ENCODE assay signal across 12 cellular contexts in the genomic region with DNA sequence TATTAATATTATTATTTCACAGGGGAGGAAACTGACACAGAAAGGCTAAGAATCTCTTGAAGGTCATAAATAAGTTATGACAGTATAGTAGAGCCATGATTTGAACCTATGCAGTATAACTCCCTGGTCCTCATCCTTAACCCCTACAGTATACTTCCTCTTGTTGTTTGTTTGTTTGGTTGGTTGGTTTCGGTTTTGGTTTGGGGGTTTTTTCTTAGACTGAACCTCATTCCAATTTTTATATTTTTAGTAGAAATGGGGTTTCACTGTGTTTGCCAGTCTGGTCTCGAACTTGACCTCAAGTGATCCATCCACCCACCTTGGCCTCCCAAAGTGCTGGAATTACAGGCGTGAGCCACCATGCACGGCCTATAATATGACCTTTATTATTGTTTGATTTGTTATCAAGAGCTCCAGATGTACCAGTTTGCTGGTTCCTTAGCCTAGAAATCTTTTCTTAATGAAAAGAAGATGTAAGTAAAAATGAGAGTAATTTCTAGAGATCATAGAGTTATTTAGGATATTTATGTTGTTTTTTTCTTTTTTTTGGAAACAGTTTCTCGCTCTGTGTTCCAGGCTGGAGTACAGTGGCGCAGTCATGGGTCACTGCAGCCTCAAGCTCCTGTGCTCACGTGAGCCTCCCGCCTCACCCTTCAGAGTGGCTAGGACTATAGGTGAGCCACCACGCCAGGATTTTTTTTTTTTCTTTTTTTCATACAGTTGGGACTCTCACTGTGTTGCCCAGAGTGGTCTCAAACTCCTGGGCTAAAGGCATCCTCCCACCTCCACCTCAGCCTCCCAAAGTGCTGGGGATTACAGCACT. TPM values are rescaled to one million over a fixed set of nuclear protein-coding genes. Genes with fewer than 3 reads are reported as not detected.
DNase-seq lines count a peak whose midpoint lies in the region; ATAC-seq and TF ChIP-seq lines count a peak whose summit lies in the region.
"Had no signal": no experiment of that assay in that cellular context is flagged by ENCODE, and none has a peak within 500 bp of the region (broad histone marks: within the 10 kb centered on the region; RNA-seq: fewer than 3 reads in every experiment).

No MANE protein-coding gene starts in this region.

- peaks cover 36% of the 10 kb centered on the region for H3K4me1 ChIP-seq in ACC112 (ENCODE audit: control insufficient read depth, insufficient read depth, low read length, unreplicated experiment)
- peaks cover 4 to 13% (median 8%) of the 10 kb centered on the region in 4 donors for H3K4me1 ChIP-seq in transverse colon

- H3K79me2 ChIP-seq in ACC112 (ENCODE audit: control insufficient read depth, insufficient read depth, low read length, unreplicated experiment), result peaks cover 93% of the 10 kb centered on the region

- H3K36me3 ChIP-seq in ACC112 (ENCODE audit: insufficient read depth, low read length), result no peaks in the 10 kb centered on the region
- H3K36me3 ChIP-seq in transverse colon, result no peaks in the 10 kb centered on the region

- H3K27ac ChIP-seq in ACC112 (ENCODE audit: low read depth, low read length) (no peak overlapping the region), transverse colon (no peak overlapping the region)

- peak overlapping the region in 2 of 3 donors; percentile 44 to 65 for H3K4me3 Mint-ChIP-seq in T-cell
- H3K4me3 Mint-ChIP-seq: stimulated activated naive B cell treated with anti-CD40 and anti-IgM and Interleukin-4, amounts not matched to agents 10 μg/mL and 1 μg/mL and 100 μg/mL, for 72 hours had no signal

- H3K4me3 ChIP-seq in ACC112 (ENCODE audit: low read depth, low read length), result peak overlapping the region; percentile 56
- peak overlapping the region; percentile 13 to 40 for H3K4me3 ChIP-seq in foreskin fibroblast (ENCODE audit: low read depth in 1 of 2, low read length in 2 of 2)
- no peak overlapping the region for H3K4me3 ChIP-seq in transverse colon

- ATAC-seq in T-cell (replicated peaks in 1 of 4) (no peak), HG03571 (IDR thresholded peaks at IDR 0.05; ENCODE audit: unreplicated experiment) (no peak)
- ATAC-seq: stimulated activated naive B cell treated with anti-CD40 and anti-IgM and Interleukin-4, amounts not matched to agents 10 μg/mL and 1 μg/mL and 100 μg/mL, for 72 hours had no signal

- H3K9me3 Mint-ChIP-seq in T-cell, result no peaks in the 10 kb centered on the region
- H3K9me3 Mint-ChIP-seq: naive B cell; stimulated activated naive B cell treated with anti-CD40 and anti-IgM and Interleukin-4, amounts not matched to agents 10 μg/mL and 1 μg/mL and 100 μg/mL, for 72 hours had no signal

- POLR2A ChIA-PET in GM10248 (lab: Yijun Ruan, JAX), result interaction anchor here (0.5 to 0.6 kb wide), 2 partner anchors 9 to 36 kb away, joined by 3 to 5 read pairs; no protein-coding TSS in a partner anchor
- POLR2A ChIA-PET in T-cell (lab: Charles Lee), result no interaction called here

- TF ChIP-seq EP300 in transverse colon (IDR thresholded peaks at IDR 0.05; ENCODE audit: low read depth), result no peak

- H3K27me3 ChIP-seq in ACC112 (ENCODE audit: insufficient read depth, low read length), result no peaks in the 10 kb centered on the region
- H3K27me3 ChIP-seq in transverse colon, result no peaks in the 10 kb centered on the region

- 82 to 89% methylated on average over 9 of the region's 9 CpGs for WGBS in transverse colon (ENCODE audit: low coverage in 1 of 2), 2 donors

- H3K4me1 Mint-ChIP-seq in T-cell, result peaks cover 0 to 18% (median 4%) of the 10 kb centered on the region in 3 donors
- H3K4me1 Mint-ChIP-seq: naive B cell had no signal

- peak; percentile 22 for DNase-seq in GM10248 (ENCODE audit: extremely low spot score)
- DNase-seq in T-cell, result no peak
- no peak for DNase-seq in foreskin fibroblast
- DNase-seq in NCI-H128 (lab: John Stamatoyannopoulos, UW; ENCODE audit: unreplicated experiment), result no peak
- DNase-seq in amniotic stem cell (lab: John Stamatoyannopoulos, UW), result no peak
- DNase-seq in transverse colon, result no peak
- DNase-seq: effector CD8-positive, alpha-beta T cell; naive B cell; NCI-H1694 treated with DMSO at 0.1 percent for 48 hours; stimulated activated naive B cell treated with anti-CD40 and anti-IgM and Interleukin-4, amounts not matched to agents 10 μg/mL and 1 μg/mL and 100 μg/mL, for 72 hours had no signal

- TF ChIP-seq CTCF in GM10248 (IDR thresholded peaks at IDR 0.05; ENCODE audit: control extremely low read depth, extremely low read depth, low read depth, missing control alignments), result no peak
- no peak for TF ChIP-seq CTCF in foreskin fibroblast (IDR thresholded peaks at IDR 0.05; ENCODE audit: low read depth, low read length)
- no peak for TF ChIP-seq CTCF in transverse colon (IDR thresholded peaks at IDR 0.05)

- TF ChIP-seq POLR2A in transverse colon (IDR thresholded peaks at IDR 0.05), result no peak

- no peaks in the 10 kb centered on the region for H3K9me3 ChIP-seq in transverse colon

- no peaks in the 10 kb centered on the region for H3K36me3 Mint-ChIP-seq in T-cell
- H3K36me3 Mint-ChIP-seq: naive B cell had no signal

- intact Hi-C loops in transverse colon (cut with DNase I; ENCODE audit: low total_unique reads), result no loop called here

- in situ Hi-C loops in transverse colon (cut with MboI; ENCODE audit: low pct_ligation_motif_present in 1 of 4, low pct_unique_long_range_greater_than_20kb in 1 of 4, low sequenced_read_pairs in 3 of 4), result no loop called here

- H3K27ac Mint-ChIP-seq in T-cell, result peak overlapping the region; percentile 48 to 72
- H3K27ac Mint-ChIP-seq: stimulated activated naive B cell treated with anti-CD40 and anti-IgM and Interleukin-4, amounts not matched to agents 10 μg/mL and 1 μg/mL and 100 μg/mL, for 72 hours had no signal

- H2AFZ ChIP-seq in ACC112 (ENCODE audit: low read length, unreplicated experiment), result peak overlapping the region; percentile 50

- CTCF ChIA-PET in GM10248 (lab: Yijun Ruan, JAX) (interaction anchor here (1.0 kb wide), 1 partner anchor 20 kb away, joined by 4 read pairs; no protein-coding TSS in a partner anchor), T-cell (lab: Charles Lee) (no interaction called here)

- no peaks in the 10 kb centered on the region for H3K27me3 Mint-ChIP-seq in T-cell
- H3K27me3 Mint-ChIP-seq: naive B cell; stimulated activated naive B cell treated with anti-CD40 and anti-IgM and Interleukin-4, amounts not matched to agents 10 μg/mL and 1 μg/mL and 100 μg/mL, for 72 hours had no signal

RNA-seq across cellular contexts. Expression of a gene that starts 4.9 kb away (rescaled TPM):
- total RNA-seq in T-cell, result 1 to 10 TPM; 1.1 to 3.3 (median 1.8) TPM
- total RNA-seq in transverse colon, result 100 to 1,000 TPM in 1 of 4 donors, 10 to 100 TPM in 1, under 1 TPM in 1, not detected in 1; 0.68 to 115 (median 15.7) TPM

RNA-seq across cellular contexts. Expression of a gene that starts 5.4 kb away (rescaled TPM):
- total RNA-seq in T-cell, result 10 to 100 TPM; 12.4 to 15.6 (median 15.2) TPM
- total RNA-seq in transverse colon, result 10 to 100 TPM; 11.9 to 40.3 (median 22.3) TPM

RNA-seq across cellular contexts. Expression of a gene that starts 49.4 kb away (rescaled TPM):
- total RNA-seq in T-cell (10 to 100 TPM in 4 of 5 donors, 1 to 10 TPM in 1; 8.5 to 17.4 (median 16.5) TPM), transverse colon (10 to 100 TPM in 1 of 4 donors, 1 to 10 TPM in 3; 1.5 to 10.5 (median 6.3) TPM)

RNA-seq across cellular contexts. Expression of a gene that starts 53.7 kb away (rescaled TPM):
- total RNA-seq in T-cell, result 10 to 100 TPM; 17.9 to 26.4 (median 24.1) TPM
- total RNA-seq in transverse colon, result 10 to 100 TPM in 3 of 4 donors, 1 to 10 TPM in 1; 2.2 to 18.3 (median 14.7) TPM

RNA-seq across cellular contexts. Expression of a gene that starts 59.9 kb away (rescaled TPM):
- total RNA-seq in T-cell (1 to 10 TPM; 2.4 to 4.9 (median 3.1) TPM), transverse colon (10 to 100 TPM in 2 of 4 donors, 1 to 10 TPM in 2; 1.8 to 22.1 (median 9.3) TPM)

Comparison
In these comparisons a context has a peak if more than half of its experiments do, and no peak if none do; other contexts are left out.
1. H3K4me3 ChIP-seq: peak in ACC112 (single experiment) and foreskin fibroblast (2 of 2); none in transverse colon (0 of 4).